In the genomic region with DNA sequence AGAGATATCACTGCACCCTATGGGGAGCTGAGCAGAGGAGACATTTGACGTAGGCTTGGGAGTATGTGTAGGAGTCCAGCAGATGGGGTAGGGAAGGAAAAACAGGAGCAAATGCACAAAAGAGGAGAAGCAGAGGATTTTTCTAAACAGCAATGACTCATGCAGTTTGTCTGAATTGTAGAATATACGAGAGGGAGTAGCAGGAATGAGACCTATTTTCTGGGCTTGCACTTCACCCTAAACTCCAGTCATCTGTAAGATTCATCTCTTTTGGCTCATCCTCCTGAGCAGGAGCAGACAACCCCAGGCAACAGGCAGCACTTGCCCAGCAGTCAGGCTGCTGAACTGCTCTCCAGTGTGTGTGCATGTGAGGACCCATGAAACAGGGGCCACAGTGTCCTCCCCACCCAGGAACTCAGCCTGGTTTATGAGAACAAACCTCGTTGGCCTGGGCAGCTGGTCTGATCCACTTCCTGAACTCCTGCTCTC, we compare ENCODE assay signal across 16 cellular contexts.
DNase-seq lines count a peak whose midpoint lies in the region; ATAC-seq and TF ChIP-seq lines count a peak whose summit lies in the region.
"Had no signal": no experiment of that assay in that cellular context is flagged by ENCODE, and none has a peak within 500 bp of the region (broad histone marks: within the 10 kb centered on the region; RNA-seq: fewer than 3 reads in every experiment).

No MANE protein-coding gene starts in this region.

- H3K27me3 ChIP-seq in breast epithelium = no peaks in the 10 kb centered on the region

- peaks cover 0 to 4% of the 10 kb centered on the region in 2 donors for H3K4me1 ChIP-seq in breast epithelium

- H3K4me3 ChIP-seq in breast epithelium = no peak overlapping the region
- H3K4me3 ChIP-seq: K562, skin epidermis had no signal

- DNase-seq in MCF 10A (ENCODE audit: unreplicated experiment) (no peak), breast epithelium (ENCODE audit: low spot score in 2 of 2) (no peak), chondrocyte (ENCODE audit: low spot score) (no peak), nephron progenitor cell (no peak), NCI-H128 (lab: John Stamatoyannopoulos, UW; ENCODE audit: unreplicated experiment) (no peak), SW 1271 (lab: John Stamatoyannopoulos, UW) (no peak)
- DNase-seq: 8988T; activated naive CD8-positive, alpha-beta T cell treated with anti-CD3 and anti-CD28 coated beads for 36 hours; cortex of kidney; immature natural killer cell; NCI-H2029 treated with DMSO at 0.1 percent for 48 hours had no signal

- CTCF ChIA-PET in MCF 10A (lab: Yijun Ruan, JAX) = interaction anchor here (0.6 kb wide), 1 partner anchor 356 kb away, joined by 3 read pairs; no protein-coding TSS in a partner anchor

- no TSS peak for BruUV-seq in MCF 10A (replicated peaks; lab: Mats Ljungman, UMichigan)

- H3K36me3 Mint-ChIP-seq in MCF 10A (ENCODE audit: insufficient read depth, unreplicated experiment) (peaks cover 6% of the 10 kb centered on the region), chondrocyte (ENCODE audit: low read depth) (no peaks in the 10 kb centered on the region), nephron progenitor cell (ENCODE audit: low read depth) (no peaks in the 10 kb centered on the region)
- H3K36me3 Mint-ChIP-seq: activated naive CD8-positive, alpha-beta T cell treated with anti-CD3 and anti-CD28 coated beads for 36 hours; immature natural killer cell had no signal

- H3K4me1 Mint-ChIP-seq in MCF 10A (ENCODE audit: insufficient read depth, unreplicated experiment) (peaks cover 46% of the 10 kb centered on the region), chondrocyte (ENCODE audit: low read depth) (peaks cover 94% of the 10 kb centered on the region), nephron progenitor cell (peaks cover 58% of the 10 kb centered on the region)
- H3K4me1 Mint-ChIP-seq: activated naive CD8-positive, alpha-beta T cell treated with anti-CD3 and anti-CD28 coated beads for 36 hours had no signal

- H3K4me3 Mint-ChIP-seq in MCF 10A (ENCODE audit: unreplicated experiment) (no peak overlapping the region), chondrocyte (ENCODE audit: unreplicated experiment) (no peak overlapping the region), nephron progenitor cell (no peak overlapping the region)
- H3K4me3 Mint-ChIP-seq: activated naive CD8-positive, alpha-beta T cell treated with anti-CD3 and anti-CD28 coated beads for 36 hours; immature natural killer cell had no signal

- H3K27ac Mint-ChIP-seq in MCF 10A (ENCODE audit: low read depth, unreplicated experiment) (peak overlapping the region; percentile 55), chondrocyte (ENCODE audit: unreplicated experiment) (peak overlapping the region; percentile 86), nephron progenitor cell (peak overlapping the region; percentile 58)
- H3K27ac Mint-ChIP-seq: activated naive CD8-positive, alpha-beta T cell treated with anti-CD3 and anti-CD28 coated beads for 36 hours had no signal

- no peaks in the 10 kb centered on the region for H3K9me3 Mint-ChIP-seq in MCF 10A (ENCODE audit: unreplicated experiment)
- H3K9me3 Mint-ChIP-seq in chondrocyte (ENCODE audit: low read depth) = no peaks in the 10 kb centered on the region
- peaks cover 17% of the 10 kb centered on the region for H3K9me3 Mint-ChIP-seq in nephron progenitor cell

- H3K27me3 Mint-ChIP-seq in MCF 10A (ENCODE audit: insufficient read depth, unreplicated experiment) (no peaks in the 10 kb centered on the region), chondrocyte (ENCODE audit: low read depth) (no peaks in the 10 kb centered on the region), nephron progenitor cell (ENCODE audit: low read depth, poor library complexity) (peaks cover 9% of the 10 kb centered on the region)
- H3K27me3 Mint-ChIP-seq: activated naive CD8-positive, alpha-beta T cell treated with anti-CD3 and anti-CD28 coated beads for 36 hours had no signal

- no peak for TF ChIP-seq POLR2A in breast epithelium (IDR thresholded peaks at IDR 0.05)

- H3K27ac ChIP-seq in breast epithelium = peak overlapping the region in 1 of 2 donors; percentile 12
- H3K27ac ChIP-seq: skin epidermis had no signal

- ATAC-seq in HG03521 (IDR thresholded peaks at IDR 0.05; ENCODE audit: unreplicated experiment) (no peak), HG03342 (IDR thresholded peaks at IDR 0.05; ENCODE audit: unreplicated experiment) (no peak)
- ATAC-seq: activated CD4-positive, CD25-positive, alpha-beta regulatory T cell treated with anti-CD3 and anti-CD28 coated beads, Interleukin-2, amount 50 U/mL, for 24 hours; K562 had no signal

- H3K36me3 ChIP-seq in breast epithelium = no peaks in the 10 kb centered on the region

- POLR2A ChIA-PET in MCF 10A (lab: Yijun Ruan, JAX) = interaction anchor here (0.7 kb wide), 1 partner anchor 100 kb away, joined by 3 read pairs; no protein-coding TSS in a partner anchor

- H3K9me3 ChIP-seq in breast epithelium = no peaks in the 10 kb centered on the region

- intact Hi-C loops in MCF 10A (cut with micrococcal nuclease) = no loop called here
- intact Hi-C loops in breast epithelium (cut with DNase I; ENCODE audit: low total_unique reads) = no loop called here

- no peak for TF ChIP-seq CTCF in MCF 10A (IDR thresholded peaks at IDR 0.05; ENCODE audit: unreplicated experiment)
- no peak for TF ChIP-seq CTCF in breast epithelium (IDR thresholded peaks at IDR 0.05)
- no peak for TF ChIP-seq CTCF in chondrocyte (IDR thresholded peaks at IDR 0.05)
- no peak for TF ChIP-seq CTCF in nephron progenitor cell (IDR thresholded peaks at IDR 0.05)
